Comparison of ENCODE assay signal across 29 cellular contexts in the genomic region with DNA sequence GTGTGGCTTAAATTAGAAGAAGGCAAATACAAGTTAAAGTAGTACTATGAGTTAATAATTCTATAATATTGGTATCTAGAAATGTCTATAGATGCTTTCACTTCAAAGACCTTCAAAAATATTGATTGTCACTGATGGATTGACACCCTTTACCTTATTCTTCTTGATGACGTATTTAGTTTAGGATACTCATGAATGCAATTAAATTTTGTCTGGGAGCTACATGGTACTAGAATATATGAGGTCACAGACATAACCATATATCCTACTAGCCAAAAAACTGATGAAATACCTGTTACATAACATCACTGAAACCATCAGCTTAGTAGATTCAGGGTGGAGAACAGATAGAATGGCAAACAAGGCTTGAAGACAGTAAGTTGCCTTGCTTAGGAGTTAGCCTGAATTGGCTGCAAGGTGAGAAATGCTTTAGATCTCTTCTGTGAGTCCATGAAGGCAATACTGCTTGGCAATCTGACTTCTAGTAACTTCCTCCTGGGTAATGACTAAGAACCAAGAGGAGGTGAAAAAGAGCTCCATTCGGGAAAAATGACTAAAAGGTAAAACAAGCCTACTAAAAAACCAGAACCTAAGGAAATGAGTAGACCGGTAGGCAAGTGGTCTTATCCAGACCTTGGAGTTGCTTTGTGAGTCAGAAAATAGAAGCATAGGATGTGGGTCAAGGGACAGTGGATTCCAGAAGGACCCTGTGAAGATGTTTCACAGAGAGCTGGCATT. TPM values are rescaled to one million over a fixed set of nuclear protein-coding genes. Genes with fewer than 3 reads are reported as not detected.
DNase-seq lines count a peak whose midpoint lies in the region; ATAC-seq and TF ChIP-seq lines count a peak whose summit lies in the region.
"Had no signal": no experiment of that assay in that cellular context is flagged by ENCODE, and none has a peak within 500 bp of the region (broad histone marks: within the 10 kb centered on the region; RNA-seq: fewer than 3 reads in every experiment).

No MANE protein-coding gene starts in this region.

- no peaks in the 10 kb centered on the region for H3K9me2 ChIP-seq in PC-9 (ENCODE audit: insufficient read depth)

- H3K36me3 ChIP-seq in PC-9 (ENCODE audit: low read depth) (no peaks in the 10 kb centered on the region), right lobe of liver (no peaks in the 10 kb centered on the region)
- H3K36me3 ChIP-seq: gastrocnemius medialis, ovary, SJSA1, upper lobe of right lung had no signal

- 0 out of 2 replicates have a peak, but pooled peaks cover 7% of the 10 kb centered on the region for H3K9me3 ChIP-seq in PC-9 (ENCODE audit: insufficient read depth, low read depth)
- H3K9me3 ChIP-seq in right lobe of liver: no peaks in the 10 kb centered on the region
- H3K9me3 ChIP-seq: gastrocnemius medialis, ovary, SJSA1, upper lobe of right lung had no signal

- H3K4me1 ChIP-seq in PC-9 (replicated peaks; ENCODE audit: insufficient read depth) (peaks cover 95% of the 10 kb centered on the region), right lobe of liver (peaks cover 0 to 11% (median 4%) of the 10 kb centered on the region in 4 donors)

- CTCF ChIA-PET in PC-9 (lab: Charles Lee): no interaction called here

- no peak overlapping the region for H3K27ac Mint-ChIP-seq in activated T-cell treated with anti-CD3 and anti-CD28 coated beads, Interleukin-2, amount 50 U/mL, for 24 hours
- H3K27ac Mint-ChIP-seq: CD8-positive, alpha-beta T cell; effector memory CD8-positive, alpha-beta T cell had no signal

- peaks cover 49% of the 10 kb centered on the region for H3K79me2 ChIP-seq in PC-9 (ENCODE audit: low read depth)

- H3K27me3 ChIP-seq in PC-9 (ENCODE audit: insufficient read depth, low read depth) (no peaks in the 10 kb centered on the region), right lobe of liver (no peaks in the 10 kb centered on the region)
- H3K27me3 ChIP-seq: gastrocnemius medialis, ovary, SJSA1, upper lobe of right lung had no signal

- peaks cover 72% of the 10 kb centered on the region for H3F3A ChIP-seq in PC-9 (ENCODE audit: insufficient read depth, low read depth)

- no peak for TF ChIP-seq POLR2A in right lobe of liver (IDR thresholded peaks at IDR 0.05)

- H3K9me3 Mint-ChIP-seq in activated T-cell treated with anti-CD3 and anti-CD28 coated beads, Interleukin-2, amount 50 U/mL, for 24 hours: no peaks in the 10 kb centered on the region
- H3K9me3 Mint-ChIP-seq: CD8-positive, alpha-beta T cell had no signal

- BruUV-seq in PC-9 (replicated peaks; lab: Mats Ljungman, UMichigan): no TSS peak

- TF ChIP-seq CTCF in AG10803 (conservative IDR thresholded peaks at IDR 0.05; ENCODE audit: low read length) (no peak), PC-9 (conservative IDR thresholded peaks at IDR 0.05) (no peak), right lobe of liver (IDR thresholded peaks at IDR 0.05) (no peak)

- H3K4me3 ChIP-seq in AG10803 (ENCODE audit: low read length) (no peak overlapping the region), PC-9 (no peak overlapping the region), right lobe of liver (no peak overlapping the region)
- H3K4me3 ChIP-seq: gastrocnemius medialis, ovary, SJSA1, upper lobe of right lung had no signal

- intact Hi-C loops in PC-9 (cut with micrococcal nuclease; ENCODE audit: unreplicated experiment): loop anchor here (10.0 kb wide), 1 partner anchor 289 kb away; no protein-coding TSS in a partner anchor
- intact Hi-C loops in right lobe of liver (cut with DNase I): no loop called here

- H3K4me2 ChIP-seq in PC-9: peak overlapping the region; percentile 39

- no peaks in the 10 kb centered on the region for H3K36me3 Mint-ChIP-seq in activated T-cell treated with anti-CD3 and anti-CD28 coated beads, Interleukin-2, amount 50 U/mL, for 24 hours (ENCODE audit: low read depth)
- H3K36me3 Mint-ChIP-seq: CD8-positive, alpha-beta T cell had no signal

- POLR2A ChIA-PET in PC-9 (lab: Charles Lee; ENCODE audit: unreplicated experiment): interaction anchor here (0.7 kb wide), 1 partner anchor 12 kb away, joined by 7 read pairs; no protein-coding TSS in a partner anchor

- H2AFZ ChIP-seq in PC-9: no peak overlapping the region

- ATAC-seq in right lobe of liver (peak; percentile 27 to 72 (median 44)), HG03175 (IDR thresholded peaks at IDR 0.05; ENCODE audit: unreplicated experiment) (no peak)
- ATAC-seq: CD8-positive, alpha-beta T cell; effector memory CD8-positive, alpha-beta T cell; esophagus mucosa; gastrocnemius medialis had no signal

- no peak overlapping the region for H3K4me3 Mint-ChIP-seq in activated T-cell treated with anti-CD3 and anti-CD28 coated beads, Interleukin-2, amount 50 U/mL, for 24 hours
- H3K4me3 Mint-ChIP-seq: CD8-positive, alpha-beta T cell; effector memory CD8-positive, alpha-beta T cell had no signal

- WGBS in right lobe of liver (ENCODE audit: insufficient coverage, low coverage, low lambda C conversion rate, missing lambda C conversion rate): 54% methylated on average over 3 of the region's 3 CpGs

- H4K20me1 ChIP-seq in PC-9 (ENCODE audit: insufficient read depth): no peaks in the 10 kb centered on the region

- H3K27ac ChIP-seq in PC-9: peak overlapping the region; percentile 59
- peak overlapping the region; percentile 51 for H3K27ac ChIP-seq in epithelial cell of prostate
- H3K27ac ChIP-seq in right lobe of liver: no peak overlapping the region
- H3K27ac ChIP-seq: HL-60, ovary, SJSA1, upper lobe of right lung had no signal

- peaks cover 58% of the 10 kb centered on the region for H3K27me3 Mint-ChIP-seq in activated T-cell treated with anti-CD3 and anti-CD28 coated beads, Interleukin-2, amount 50 U/mL, for 24 hours

- H3K4me1 Mint-ChIP-seq in activated T-cell treated with anti-CD3 and anti-CD28 coated beads, Interleukin-2, amount 50 U/mL, for 24 hours (ENCODE audit: low read depth): no peaks in the 10 kb centered on the region

- DNase-seq in AG10803 (ENCODE audit: low read depth) (peak; percentile 50), PC-9 (peak in 1 of 2 experiments; percentile 73), epithelial cell of prostate (ENCODE audit: low read depth, low spot score) (no peak), right lobe of liver (no peak), C1 segment of cervical spinal cord (lab: John Stamatoyannopoulos, UW) (no peak), retina (no peak)
- no peak for DNase-seq in activated T-cell treated with anti-CD3 and anti-CD28 coated beads, Interleukin-2, amount 50 U/mL, for 24 hours
- DNase-seq: activated CD4-positive, alpha-beta T cell treated with anti-CD3 and anti-CD28 coated beads for 48 hours; activated T-cell treated with anti-CD3 and anti-CD28 coated beads, Interleukin-2, amount 50 U/mL, for 48 hours; CD8-positive, alpha-beta T cell; central memory CD4-positive, alpha-beta T cell; cortex of kidney; effector memory CD8-positive, alpha-beta T cell; gastrocnemius medialis; Karpas-422; kidney glomerular epithelial cell; mammary epithelial cell; NCI-H1436; NCI-H2081 treated with DMSO at 0.1 percent for 48 hours; NCI-H345; ovary; small intestine; stimulated activated naive CD4-positive, alpha-beta T cell; T-helper 9 cell; upper lobe of right lung had no signal

RNA-seq across cellular contexts. Expression of gene ARHGAP29, which starts 16.9 kb away (rescaled TPM):
- total RNA-seq in PC-9 (2021) (123 and 137 TPM in 2 replicates), right lobe of liver (10 to 100 TPM; 15.1 to 28.9 (median 21.1) TPM)
- total RNA-seq: CD8-positive, alpha-beta T cell had no signal

Comparison
In these comparisons a context has a peak if more than half of its experiments do, and no peak if none do; other contexts are left out.
1. H3K27ac ChIP-seq: peak in PC-9 (single experiment) and epithelial cell of prostate (single experiment); none in right lobe of liver (0 of 3).